Comparison of ENCODE assay signal across 8 cellular contexts in genomic region chr12:105382771-105383632, GRCh38. TPM values are rescaled to one million over a fixed set of nuclear protein-coding genes. Genes with fewer than 3 reads are reported as not detected.
DNase-seq lines count a peak whose midpoint lies in the region; ATAC-seq and TF ChIP-seq lines count a peak whose summit lies in the region.

No MANE protein-coding gene starts in this region.

- peak overlapping the region; percentile 60 for H3K4me3 ChIP-seq in fibroblast of the aortic adventitia (ENCODE audit: low read depth, low read length)

- H3K27me3 Mint-ChIP-seq in T-cell (no peaks in the 10 kb centered on the region), nephron progenitor cell (ENCODE audit: low read depth, poor library complexity) (peaks cover 13% of the 10 kb centered on the region)

- H3K4me3 Mint-ChIP-seq in T-cell: no peak overlapping the region
- no peak overlapping the region for H3K4me3 Mint-ChIP-seq in nephron progenitor cell

- POLR2A ChIA-PET in T-cell (lab: Charles Lee): no interaction called here

- H3K4me1 Mint-ChIP-seq in T-cell: peaks cover 0 to 4% (median 0%) of the 10 kb centered on the region in 3 donors
- H3K4me1 Mint-ChIP-seq in nephron progenitor cell: no peaks in the 10 kb centered on the region

- peak; percentile 76 for TF ChIP-seq CTCF in fibroblast of the aortic adventitia (IDR thresholded peaks at IDR 0.05; ENCODE audit: insufficient read depth, low read length)
- peak; percentile 74 for TF ChIP-seq CTCF in nephron progenitor cell (IDR thresholded peaks at IDR 0.05)

- CTCF ChIA-PET in T-cell (lab: Charles Lee): interaction anchor here (0.5 to 2.0 kb wide), 12 partner anchors 10 to 211 kb away, joined by 3 to 6 read pairs (median 4); partner anchors contain the start of gene APPL2 (in 1 of the 2)

- no peak overlapping the region for H3K27ac Mint-ChIP-seq in T-cell
- H3K27ac Mint-ChIP-seq in nephron progenitor cell: no peak overlapping the region

- ATAC-seq in T-cell (replicated peaks in 1 of 4) (peak in 3 of 4 experiments; percentile 46 to 70 (median 57)), GM21576 (IDR thresholded peaks at IDR 0.05; ENCODE audit: unreplicated experiment) (no peak), GM19467 (IDR thresholded peaks at IDR 0.05; ENCODE audit: unreplicated experiment) (no peak)

- no peaks in the 10 kb centered on the region for H3K36me3 Mint-ChIP-seq in T-cell
- no peaks in the 10 kb centered on the region for H3K36me3 Mint-ChIP-seq in nephron progenitor cell (ENCODE audit: low read depth)

- peak; percentile 77 for DNase-seq in AG08395 (ENCODE audit: low spot score)
- DNase-seq in GM04504 (ENCODE audit: low read depth): peak; percentile 62
- DNase-seq in NCI-H1417 (lab: John Stamatoyannopoulos, UW): peak; percentile 58 to 86 (median 77)
- DNase-seq in T-cell: peak in 8 of 34 experiments; percentile 6 to 43 (median 18)
- DNase-seq in fibroblast of the aortic adventitia (ENCODE audit: low read depth): peak; percentile 91
- DNase-seq in nephron progenitor cell: peak; percentile 21

- H3K9me3 Mint-ChIP-seq in T-cell (no peaks in the 10 kb centered on the region), nephron progenitor cell (no peaks in the 10 kb centered on the region)

RNA-seq across cellular contexts. Expression of gene C12orf75, which starts 52.5 kb away (rescaled TPM):
- total RNA-seq in T-cell (10 to 100 TPM; 14.9 to 50.1 (median 20.2) TPM), fibroblast of the aortic adventitia (ENCODE audit: low replicate concordance) (31.7 and 130 TPM in 2 replicates)

Comparison
In these comparisons a context has a peak if more than half of its experiments do, and no peak if none do; other contexts are left out.
1. ATAC-seq: peak in T-cell (3 of 4); none in GM21576 (single experiment) and GM19467 (single experiment).